ENCODE assay signal across 20 cellular contexts in genomic region chr2:96114546-96114902, GRCh38. TPM values are rescaled to one million over a fixed set of nuclear protein-coding genes. Genes with fewer than 3 reads are reported as not detected.
DNase-seq lines count a peak whose midpoint lies in the region; ATAC-seq and TF ChIP-seq lines count a peak whose summit lies in the region.
"Had no signal": no experiment of that assay in that cellular context is flagged by ENCODE, and none has a peak within 500 bp of the region (broad histone marks: within the 10 kb centered on the region; RNA-seq: fewer than 3 reads in every experiment).

No MANE protein-coding gene starts in this region.

- TF ChIP-seq CTCF in osteocyte (IDR thresholded peaks at IDR 0.05): no peak

- no peaks in the 10 kb centered on the region for H3K36me3 ChIP-seq in CD8-positive, alpha-beta memory T cell (ENCODE audit: insufficient read depth, low read length)
- H3K36me3 ChIP-seq: BE2C, upper lobe of right lung had no signal

- no peak overlapping the region for H3K27ac ChIP-seq in CD8-positive, alpha-beta memory T cell (ENCODE audit: low read depth, low read length)
- H3K27ac ChIP-seq: A549, upper lobe of right lung had no signal

- no peaks in the 10 kb centered on the region for H3K36me3 Mint-ChIP-seq in activated T-cell treated with anti-CD3 and anti-CD28 coated beads, Interleukin-2, amount 50 U/mL, for 24 hours (ENCODE audit: low read depth)
- H3K36me3 Mint-ChIP-seq in activated T-cell treated with anti-CD3 and anti-CD28 coated beads, Interleukin-2, amount 50 U/mL, for 72 hours (ENCODE audit: insufficient read depth in 2 of 2): peaks cover 0 to 4% of the 10 kb centered on the region in 2 donors
- no peaks in the 10 kb centered on the region for H3K36me3 Mint-ChIP-seq in CD8-positive, alpha-beta memory T cell
- H3K36me3 Mint-ChIP-seq in osteocyte (ENCODE audit: unreplicated experiment): no peaks in the 10 kb centered on the region
- H3K36me3 Mint-ChIP-seq: activated CD4-positive, alpha-beta memory T cell treated with anti-CD3 and anti-CD28 coated beads for 36 hours; mesothelial cell of epicardium; WTC11 had no signal

- no peak for DNase-seq in activated T-cell treated with anti-CD3 and anti-CD28 coated beads, Interleukin-2, amount 50 U/mL, for 24 hours
- DNase-seq in activated T-cell treated with anti-CD3 and anti-CD28 coated beads, Interleukin-2, amount 50 U/mL, for 72 hours: no peak
- no peak for DNase-seq in CD8-positive, alpha-beta memory T cell
- DNase-seq in left ventricle myocardium superior: peak; percentile 15
- no peak for DNase-seq in osteocyte (ENCODE audit: extremely low spot score, unreplicated experiment)
- DNase-seq in kidney glomerular epithelial cell (lab: John Stamatoyannopoulos, UW): no peak
- DNase-seq in NCI-H2171 treated with DMSO at 0.1 percent for 48 hours (lab: John Stamatoyannopoulos, UW): no peak
- DNase-seq: activated CD4-positive, alpha-beta memory T cell treated with anti-CD3 and anti-CD28 coated beads for 36 hours; BE2C; erythroblast; foreskin melanocyte; NCI-H526; retina; RPMI8226 had no signal

- no peaks in the 10 kb centered on the region for H3K9me3 ChIP-seq in CD8-positive, alpha-beta memory T cell (ENCODE audit: low read length)
- H3K9me3 ChIP-seq: A549, BE2C, upper lobe of right lung had no signal

- no peaks in the 10 kb centered on the region for H3K27me3 ChIP-seq in CD8-positive, alpha-beta memory T cell (ENCODE audit: insufficient read depth, low read length, poor library complexity, severe bottlenecking)
- H3K27me3 ChIP-seq: BE2C had no signal

- H3K27ac Mint-ChIP-seq in activated T-cell treated with anti-CD3 and anti-CD28 coated beads, Interleukin-2, amount 50 U/mL, for 24 hours: no peak overlapping the region
- no peak overlapping the region for H3K27ac Mint-ChIP-seq in activated T-cell treated with anti-CD3 and anti-CD28 coated beads, Interleukin-2, amount 50 U/mL, for 72 hours
- no peak overlapping the region for H3K27ac Mint-ChIP-seq in CD8-positive, alpha-beta memory T cell
- no peak overlapping the region for H3K27ac Mint-ChIP-seq in osteocyte (ENCODE audit: unreplicated experiment)
- H3K27ac Mint-ChIP-seq: activated CD4-positive, alpha-beta memory T cell treated with anti-CD3 and anti-CD28 coated beads for 36 hours; mesothelial cell of epicardium; WTC11 had no signal

- peaks cover 17% of the 10 kb centered on the region for H3K4me1 Mint-ChIP-seq in activated T-cell treated with anti-CD3 and anti-CD28 coated beads, Interleukin-2, amount 50 U/mL, for 24 hours (ENCODE audit: low read depth)
- peaks cover 15% of the 10 kb centered on the region for H3K4me1 Mint-ChIP-seq in activated T-cell treated with anti-CD3 and anti-CD28 coated beads, Interleukin-2, amount 50 U/mL, for 72 hours (ENCODE audit: low read depth)
- H3K4me1 Mint-ChIP-seq in CD8-positive, alpha-beta memory T cell: peaks cover 9 to 16% (median 11%) of the 10 kb centered on the region in 3 donors
- peaks cover 6% of the 10 kb centered on the region for H3K4me1 Mint-ChIP-seq in osteocyte (ENCODE audit: unreplicated experiment)

- H3K9me3 Mint-ChIP-seq in activated T-cell treated with anti-CD3 and anti-CD28 coated beads, Interleukin-2, amount 50 U/mL, for 24 hours: no peaks in the 10 kb centered on the region
- H3K9me3 Mint-ChIP-seq in activated T-cell treated with anti-CD3 and anti-CD28 coated beads, Interleukin-2, amount 50 U/mL, for 72 hours: no peaks in the 10 kb centered on the region
- H3K9me3 Mint-ChIP-seq in CD8-positive, alpha-beta memory T cell: peaks cover 0 to 2% (median 0%) of the 10 kb centered on the region in 5 donors
- no peaks in the 10 kb centered on the region for H3K9me3 Mint-ChIP-seq in osteocyte (ENCODE audit: unreplicated experiment)
- H3K9me3 Mint-ChIP-seq: activated CD4-positive, alpha-beta memory T cell treated with anti-CD3 and anti-CD28 coated beads for 36 hours; mesothelial cell of epicardium; WTC11 had no signal

- CTCF ChIA-PET in CD8-positive, alpha-beta memory T cell (lab: Charles Lee): interaction anchor here (2.2 kb wide), 1 partner anchor 60 kb away, joined by 7 read pairs; no protein-coding TSS in a partner anchor

- H3K4me1 ChIP-seq in CD8-positive, alpha-beta memory T cell (ENCODE audit: insufficient read depth, low read length): peaks cover 7% of the 10 kb centered on the region
- H3K4me1 ChIP-seq: BE2C, upper lobe of right lung had no signal

- intact Hi-C loops in left ventricle myocardium superior (cut with micrococcal nuclease): no loop called here

- POLR2A ChIA-PET in CD8-positive, alpha-beta memory T cell (lab: Charles Lee): no interaction called here

- no peak for ATAC-seq in activated T-cell treated with anti-CD3 and anti-CD28 coated beads, Interleukin-2, amount 50 U/mL, for 72 hours (replicated peaks in 1 of 2)
- no peak for ATAC-seq in left ventricle myocardium superior
- ATAC-seq in GM21737 (IDR thresholded peaks at IDR 0.05; ENCODE audit: unreplicated experiment): no peak
- ATAC-seq: A549, SK-N-SH treated with all-trans-retinoic acid at 6 μM for 48 hours, upper lobe of right lung, WTC11 had no signal

- H3K4me3 Mint-ChIP-seq in activated T-cell treated with anti-CD3 and anti-CD28 coated beads, Interleukin-2, amount 50 U/mL, for 24 hours: peak overlapping the region; percentile 6
- H3K4me3 Mint-ChIP-seq in activated T-cell treated with anti-CD3 and anti-CD28 coated beads, Interleukin-2, amount 50 U/mL, for 72 hours: no peak overlapping the region
- peak overlapping the region in 4 of 7 donors; percentile 37 to 56 (median 49) for H3K4me3 Mint-ChIP-seq in CD8-positive, alpha-beta memory T cell
- peak overlapping the region; percentile 22 for H3K4me3 Mint-ChIP-seq in osteocyte (ENCODE audit: unreplicated experiment)

- H3K27me3 Mint-ChIP-seq in activated T-cell treated with anti-CD3 and anti-CD28 coated beads, Interleukin-2, amount 50 U/mL, for 24 hours: peaks cover 24% of the 10 kb centered on the region
- peaks cover 25% of the 10 kb centered on the region for H3K27me3 Mint-ChIP-seq in activated T-cell treated with anti-CD3 and anti-CD28 coated beads, Interleukin-2, amount 50 U/mL, for 72 hours (ENCODE audit: low read depth)
- H3K27me3 Mint-ChIP-seq in CD8-positive, alpha-beta memory T cell: peaks cover 4 to 6% of the 10 kb centered on the region in 2 donors
- peaks cover 19% of the 10 kb centered on the region for H3K27me3 Mint-ChIP-seq in osteocyte (ENCODE audit: unreplicated experiment)

- no peak overlapping the region for H3K4me3 ChIP-seq in CD8-positive, alpha-beta memory T cell (ENCODE audit: low read length)
- H3K4me3 ChIP-seq: A549, upper lobe of right lung had no signal

RNA-seq across cellular contexts. Expression of gene ADRA2B, which starts 1.8 kb away (rescaled TPM):
- total RNA-seq in activated T-cell treated with anti-CD3 and anti-CD28 coated beads, Interleukin-2, amount 50 U/mL, for 72 hours: 1 to 10 TPM; 1.7 to 2.1 TPM
- total RNA-seq in CD8-positive, alpha-beta memory T cell: under 1 TPM; 0.07 to 0.24 TPM
- polyA plus RNA-seq in CD8-positive, alpha-beta memory T cell: not detected
- 5.0 TPM for total RNA-seq in left ventricle myocardium superior
- total RNA-seq in osteocyte: not detected in 2 replicates

RNA-seq across cellular contexts. Expression of gene ASTL, which starts 23.8 kb away (rescaled TPM):
- total RNA-seq in activated T-cell treated with anti-CD3 and anti-CD28 coated beads, Interleukin-2, amount 50 U/mL, for 72 hours: 1 to 10 TPM; 8.1 to 9.1 TPM
- 10 to 100 TPM; 16.2 to 18.0 TPM for total RNA-seq in CD8-positive, alpha-beta memory T cell
- polyA plus RNA-seq in CD8-positive, alpha-beta memory T cell: 0.49 TPM
- total RNA-seq in left ventricle myocardium superior (not detected), osteocyte (not detected in 2 replicates)
- total RNA-seq: upper lobe of right lung had no signal
- polyA plus RNA-seq: A549 had no signal

RNA-seq across cellular contexts. Expression of gene DUSP2, which starts 30.7 kb away (rescaled TPM):
- total RNA-seq in activated T-cell treated with anti-CD3 and anti-CD28 coated beads, Interleukin-2, amount 50 U/mL, for 72 hours: 100 to 1,000 TPM; 340 to 388 TPM
- total RNA-seq in CD8-positive, alpha-beta memory T cell: 100 to 1,000 TPM; 214 to 237 TPM
- polyA plus RNA-seq in CD8-positive, alpha-beta memory T cell: 518 TPM
- 1.9 TPM for total RNA-seq in left ventricle myocardium superior
- 0.68 and 0.78 TPM in 2 replicates for total RNA-seq in osteocyte

Comparison
In these comparisons a context has a peak if more than half of its experiments do, and no peak if none do; other contexts are left out.
1. H3K4me3 Mint-ChIP-seq: peak in activated T-cell treated with anti-CD3 and anti-CD28 coated beads, Interleukin-2, amount 50 U/mL, for 24 hours (single experiment), CD8-positive, alpha-beta memory T cell (4 of 7) and osteocyte (single experiment); none in activated T-cell treated with anti-CD3 and anti-CD28 coated beads, Interleukin-2, amount 50 U/mL, for 72 hours (0 of 2).
2. RNA of gene DUSP2, which starts 30.7 kb away (total RNA-seq): 340 to 388 TPM in activated T-cell treated with anti-CD3 and anti-CD28 coated beads, Interleukin-2, amount 50 U/mL, for 72 hours and 214 to 237 TPM in CD8-positive, alpha-beta memory T cell; 1.9 TPM in left ventricle myocardium superior (single experiment) and 0.68 to 0.78 TPM in osteocyte; every median in the first group is over 10 times any median in the second.